17 cellular contexts compared by ENCODE assay signal in the genomic region with DNA sequence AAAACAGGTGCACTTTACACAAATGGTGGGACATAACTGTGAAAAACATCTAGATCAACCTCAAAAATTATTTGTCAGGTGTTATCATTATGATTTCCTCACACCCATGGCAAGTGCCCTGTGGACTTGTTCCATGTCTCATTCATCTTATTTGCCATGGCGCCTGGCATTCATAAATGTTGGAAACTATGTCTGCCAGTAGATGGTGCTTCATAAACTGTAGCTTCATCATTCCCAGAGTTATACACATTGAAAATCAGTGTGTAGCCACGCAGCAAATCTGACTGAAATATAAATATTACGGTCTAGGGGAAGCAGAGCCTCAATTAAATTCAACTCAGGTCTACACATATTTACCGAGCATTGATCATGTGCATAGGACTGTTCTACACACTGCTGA.
DNase-seq lines count a peak whose midpoint lies in the region; ATAC-seq and TF ChIP-seq lines count a peak whose summit lies in the region.
"Had no signal": no experiment of that assay in that cellular context is flagged by ENCODE, and none has a peak within 500 bp of the region (broad histone marks: within the 10 kb centered on the region; RNA-seq: fewer than 3 reads in every experiment).

No MANE protein-coding gene starts in this region.

- no peaks in the 10 kb centered on the region for H3K4me1 Mint-ChIP-seq in CD8-positive, alpha-beta T cell (ENCODE audit: low read depth)
- H3K4me1 Mint-ChIP-seq in activated CD4-positive, alpha-beta memory T cell treated with anti-CD3 and anti-CD28 coated beads for 36 hours (ENCODE audit: low read depth) = no peaks in the 10 kb centered on the region

- H3K9ac ChIP-seq in HCT116 (ENCODE audit: low read length) = no peak overlapping the region
- no peak overlapping the region for H3K9ac ChIP-seq in adipocyte (ENCODE audit: low read length)

- no peak overlapping the region for H3K4me2 ChIP-seq in HCT116 (ENCODE audit: low read length)

- H3K9me3 Mint-ChIP-seq in CD8-positive, alpha-beta T cell = no peaks in the 10 kb centered on the region
- H3K9me3 Mint-ChIP-seq in activated CD4-positive, alpha-beta memory T cell treated with anti-CD3 and anti-CD28 coated beads for 36 hours = no peaks in the 10 kb centered on the region
- H3K9me3 Mint-ChIP-seq: activated T-cell treated with anti-CD3 and anti-CD28 coated beads, Interleukin-2, amount 50 U/mL, for 24 hours; endodermal cell had no signal

- intact Hi-C loops in HCT116 (cut with micrococcal nuclease) = loop anchor here (10.0 kb wide), 1 partner anchor 155 kb away; no protein-coding TSS in a partner anchor
- intact Hi-C loops in CD8-positive, alpha-beta T cell (cut with DNase I, micrococcal nuclease) = no loop called here
- intact Hi-C loops in activated CD4-positive, alpha-beta memory T cell treated with anti-CD3 and anti-CD28 coated beads for 36 hours (cut with micrococcal nuclease) = no loop called here

- no peaks in the 10 kb centered on the region for H3K27me3 ChIP-seq in BE2C
- no peaks in the 10 kb centered on the region for H3K27me3 ChIP-seq in HCT116 (ENCODE audit: insufficient read depth, low read length)
- no peaks in the 10 kb centered on the region for H3K27me3 ChIP-seq in adipocyte (replicated peaks; ENCODE audit: control insufficient read depth, insufficient read depth, low read length)
- H3K27me3 ChIP-seq in CD8-positive, alpha-beta T cell (ENCODE audit: insufficient read depth, low read length) = no peaks in the 10 kb centered on the region
- H3K27me3 ChIP-seq: upper lobe of left lung had no signal

- ATAC-seq in HCT116 = no peak; the same call in 1 of the 2 replicates
- ATAC-seq in CD8-positive, alpha-beta T cell = no peak
- ATAC-seq: activated CD4-positive, CD25-positive, alpha-beta regulatory T cell treated with anti-CD3 and anti-CD28 coated beads, Interleukin-2, amount 50 U/mL, for 24 hours had no signal

- no peak overlapping the region for H3K27ac Mint-ChIP-seq in CD8-positive, alpha-beta T cell
- no peak overlapping the region for H3K27ac Mint-ChIP-seq in activated CD4-positive, alpha-beta memory T cell treated with anti-CD3 and anti-CD28 coated beads for 36 hours
- H3K27ac Mint-ChIP-seq: activated T-cell treated with anti-CD3 and anti-CD28 coated beads, Interleukin-2, amount 50 U/mL, for 24 hours; endodermal cell had no signal

- H3K4me3 ChIP-seq in BE2C (ENCODE audit: low read depth, low read length) (no peak overlapping the region), HCT116 (replicated peaks in 1 of 2; ENCODE audit: low read depth in 1 of 2, low read length in 2 of 2) (no peak overlapping the region), adipocyte (ENCODE audit: low read length) (no peak overlapping the region)
- H3K4me3 ChIP-seq in CD8-positive, alpha-beta T cell (ENCODE audit: low read depth, low read length) = no peak overlapping the region
- H3K4me3 ChIP-seq: upper lobe of left lung had no signal

- TF ChIP-seq RAD21 in HCT116 (IDR thresholded peaks at IDR 0.05; ENCODE audit: low read depth) = peak; percentile 33; the same call in 1 of the 2 replicates

- no peak for TF ChIP-seq POLR2A in HCT116 (IDR thresholded peaks at IDR 0.05; ENCODE audit: borderline replicate concordance, extremely low read depth, insufficient read depth, insufficient read length)

- peaks cover 2% of the 10 kb centered on the region for H3K36me3 Mint-ChIP-seq in CD8-positive, alpha-beta T cell
- H3K36me3 Mint-ChIP-seq in activated CD4-positive, alpha-beta memory T cell treated with anti-CD3 and anti-CD28 coated beads for 36 hours = no peaks in the 10 kb centered on the region

- no peaks in the 10 kb centered on the region for H3K4me1 ChIP-seq in BE2C
- no peaks in the 10 kb centered on the region for H3K4me1 ChIP-seq in HCT116 (ENCODE audit: control insufficient read depth in 1 of 2, insufficient read depth in 2 of 2, low read length in 2 of 2)
- peaks cover 5% of the 10 kb centered on the region for H3K4me1 ChIP-seq in adipocyte (ENCODE audit: control insufficient read depth, insufficient read depth, low read length)
- no peaks in the 10 kb centered on the region for H3K4me1 ChIP-seq in CD8-positive, alpha-beta T cell (ENCODE audit: insufficient read depth, low read length)
- H3K4me1 ChIP-seq: upper lobe of left lung had no signal

- no peaks in the 10 kb centered on the region for H3K79me2 ChIP-seq in HCT116 (ENCODE audit: insufficient read depth, low read length)

- TF ChIP-seq CTCF in BE2C (IDR thresholded peaks at IDR 0.05; ENCODE audit: low read depth, low read length) (peak; percentile 49), HCT116 (IDR thresholded peaks at IDR 0.05 in 2 of 3, conservative IDR thresholded peaks at IDR 0.05 in 1 of 3; ENCODE audit: borderline replicate concordance in 1 of 3, insufficient read depth in 1 of 3, low read depth in 2 of 3, low read length in 2 of 3) (peak in 2 of 3 experiments; percentile 12 to 22; a peak in 1 of 6 replicates)
- no peak for TF ChIP-seq CTCF in CD8-positive, alpha-beta T cell (IDR thresholded peaks at IDR 0.05)

- H3K27me3 Mint-ChIP-seq in CD8-positive, alpha-beta T cell (ENCODE audit: low read depth) = no peaks in the 10 kb centered on the region
- H3K27me3 Mint-ChIP-seq in activated CD4-positive, alpha-beta memory T cell treated with anti-CD3 and anti-CD28 coated beads for 36 hours = no peaks in the 10 kb centered on the region
- H3K27me3 Mint-ChIP-seq: activated T-cell treated with anti-CD3 and anti-CD28 coated beads, Interleukin-2, amount 50 U/mL, for 24 hours had no signal

- H4K20me1 ChIP-seq in HCT116 (ENCODE audit: insufficient read depth) = no peaks in the 10 kb centered on the region

- H3K36me3 ChIP-seq in BE2C = no peaks in the 10 kb centered on the region
- no peaks in the 10 kb centered on the region for H3K36me3 ChIP-seq in HCT116 (ENCODE audit: control insufficient read depth in 1 of 2, insufficient read depth in 2 of 2, low read length in 2 of 2)
- H3K36me3 ChIP-seq in adipocyte (ENCODE audit: control insufficient read depth, insufficient read depth, low read length, severe bottlenecking) = no peaks in the 10 kb centered on the region
- no peaks in the 10 kb centered on the region for H3K36me3 ChIP-seq in CD8-positive, alpha-beta T cell (ENCODE audit: insufficient read depth, low read length)
- H3K36me3 ChIP-seq: upper lobe of left lung had no signal

- RAD21 ChIA-PET in HCT116 (lab: Charles Lee; ENCODE audit: low non-redundant PET in 1 of 2, low total read pairs in 2 of 2, uncharacterized antibody in 2 of 2, unreplicated experiment in 2 of 2) = interaction anchor here in 1 of 2 experiments (0.6 to 0.9 kb wide), 2 partner anchors 159 to 409 kb away, joined by 3 read pairs; no protein-coding TSS in a partner anchor

- CTCF ChIA-PET in HCT116 (lab: Charles Lee) = no interaction called here
- CTCF ChIA-PET in CD8-positive, alpha-beta T cell (lab: Charles Lee) = no interaction called here
- CTCF ChIA-PET in activated CD4-positive, alpha-beta memory T cell treated with anti-CD3 and anti-CD28 coated beads for 36 hours (lab: Charles Lee) = no interaction called here

- H2AFZ ChIP-seq in HCT116 (ENCODE audit: low read depth, low read length, poor library complexity, severe bottlenecking) = no peak overlapping the region

- H3K9me2 ChIP-seq in HCT116 (ENCODE audit: insufficient read depth) = no peaks in the 10 kb centered on the region

- no peak overlapping the region for H3K27ac ChIP-seq in HCT116 (ENCODE audit: low read depth, low read length)
- H3K27ac ChIP-seq in CD8-positive, alpha-beta T cell (ENCODE audit: low read depth, low read length) = no peak overlapping the region
- H3K27ac ChIP-seq: upper lobe of left lung had no signal

- no TSS peak for BruUV-seq in HCT116 (replicated peaks; lab: Mats Ljungman, UMichigan)

- H3K9me3 ChIP-seq in BE2C (no peaks in the 10 kb centered on the region), HCT116 (ENCODE audit: control insufficient read depth in 1 of 2, insufficient read depth in 1 of 2, low read depth in 1 of 2, low read length in 2 of 2) (no peaks in the 10 kb centered on the region), adipocyte (ENCODE audit: control insufficient read depth, low read length) (no peaks in the 10 kb centered on the region)
- H3K9me3 ChIP-seq in CD8-positive, alpha-beta T cell (ENCODE audit: low read length) = no peaks in the 10 kb centered on the region
- H3K9me3 ChIP-seq: upper lobe of left lung had no signal

- DNase-seq in BE2C = no peak
- no peak for DNase-seq in HCT116 (ENCODE audit: low read depth, low spot score)
- peak; percentile 24 for DNase-seq in adipocyte (ENCODE audit: low read depth)
- DNase-seq in lung microvascular endothelial cell (ENCODE audit: low read depth in 2 of 2) = peak; percentile 23 to 37
- no peak for DNase-seq in CD8-positive, alpha-beta T cell
- DNase-seq in activated effector memory CD4-positive, alpha-beta T cell treated with anti-CD3 and anti-CD28 coated beads, Interleukin-2, amount 50 U/mL, for 16 hours = no peak
- no peak for DNase-seq in activated CD4-positive, alpha-beta memory T cell treated with anti-CD3 and anti-CD28 coated beads for 36 hours
- DNase-seq in NK-92 (lab: John Stamatoyannopoulos, UW; ENCODE audit: unreplicated experiment) = no peak
- DNase-seq: activated T-cell treated with anti-CD3 and anti-CD28 coated beads, Interleukin-2, amount 50 U/mL, for 24 hours; endodermal cell; hypothalamus; NCI-H1694 treated with DMSO at 0.1 percent for 48 hours; NCI-H526 treated with DMSO at 0.1 percent for 48 hours; occipital lobe; stimulated activated CD4-positive, alpha-beta T cell treated with anti-CD3 and anti-CD28 coated beads, Interleukin-15, amount 100 ng/mL, for 24 hours; upper lobe of left lung had no signal

- POLR2A ChIA-PET in HCT116 (lab: Charles Lee) = no interaction called here
- POLR2A ChIA-PET in CD8-positive, alpha-beta T cell (lab: Charles Lee) = no interaction called here
- POLR2A ChIA-PET in activated CD4-positive, alpha-beta memory T cell treated with anti-CD3 and anti-CD28 coated beads for 36 hours (lab: Charles Lee) = no interaction called here

- H3K4me3 Mint-ChIP-seq in CD8-positive, alpha-beta T cell = no peak overlapping the region
- no peak overlapping the region for H3K4me3 Mint-ChIP-seq in activated CD4-positive, alpha-beta memory T cell treated with anti-CD3 and anti-CD28 coated beads for 36 hours
- H3K4me3 Mint-ChIP-seq: activated T-cell treated with anti-CD3 and anti-CD28 coated beads, Interleukin-2, amount 50 U/mL, for 24 hours; endodermal cell had no signal

TF ChIP-seq in HCT116, 20 proteins besides CTCF, POLR2A, EP300 and RAD21 (continues in another document):
- TF ChIP-seq FOSL1 (IDR thresholded peaks at IDR 0.05; ENCODE audit: low read depth) (no peak), SRF (IDR thresholded peaks at IDR 0.05; ENCODE audit: low read depth) (no peak), SP1 (IDR thresholded peaks at IDR 0.05; ENCODE audit: low read depth) (no peak), ZNF274 (IDR thresholded peaks at IDR 0.05; ENCODE audit: low read depth, low read length) (no peak)

Comparison
In these comparisons a context has a peak if more than half of its experiments do, and no peak if none do; other contexts are left out.
1. DNase-seq: peak in adipocyte (single experiment) and lung microvascular endothelial cell (2 of 2); none in BE2C (single experiment), HCT116 (single experiment), CD8-positive, alpha-beta T cell (0 of 7), activated effector memory CD4-positive, alpha-beta T cell treated with anti-CD3 and anti-CD28 coated beads, Interleukin-2, amount 50 U/mL, for 16 hours (single experiment), activated CD4-positive, alpha-beta memory T cell treated with anti-CD3 and anti-CD28 coated beads for 36 hours (single experiment) and NK-92 (single experiment).